In genomic region chr13:25203256-25203794, GRCh38 we compare ENCODE assay signal across 22 cellular contexts. TPM values are rescaled to one million over a fixed set of nuclear protein-coding genes. Genes with fewer than 3 reads are reported as not detected.
DNase-seq lines count a peak whose midpoint lies in the region; ATAC-seq and TF ChIP-seq lines count a peak whose summit lies in the region.
"Had no signal": no experiment of that assay in that cellular context is flagged by ENCODE, and none has a peak within 500 bp of the region (broad histone marks: within the 10 kb centered on the region; RNA-seq: fewer than 3 reads in every experiment).

No MANE protein-coding gene starts in this region.

- no peak overlapping the region for H4K8ac ChIP-seq in mesendoderm (ENCODE audit: low read depth, low read length)

- H3K27ac Mint-ChIP-seq in brain (peak overlapping the region in 4 of 5 experiments; percentile 57 to 68 (median 57)), natural killer cell (no peak overlapping the region), T-helper 17 cell (no peak overlapping the region)

- peak overlapping the region in 1 of 5 experiments; percentile 22 for H3K4me3 Mint-ChIP-seq in brain
- H3K4me3 Mint-ChIP-seq in natural killer cell: no peak overlapping the region
- H3K4me3 Mint-ChIP-seq in T-helper 17 cell: no peak overlapping the region

- H3K4me2 ChIP-seq in mesendoderm (ENCODE audit: low read length): no peak overlapping the region

- DNase-seq in HK-2 (ENCODE audit: unreplicated experiment) (peak; percentile 21), mesendoderm (peak; percentile 22), thyroid gland (peak; percentile 47 to 60), natural killer cell (no peak), T-helper 17 cell (no peak)
- DNase-seq: activated CD4-positive, alpha-beta T cell treated with anti-CD3 and anti-CD28 coated beads, Interleukin-2, amount 50 U/mL, for 48 hours; activated naive CD4-positive, alpha-beta T cell; activated T-cell treated with anti-CD3 and anti-CD28 coated beads for 4 hours; aorta; BE2C; foreskin fibroblast; left colon; MV-4-11; NCI-H2029; ovary; stimulated activated CD4-positive, alpha-beta T cell treated with anti-CD3 and anti-CD28 coated beads, Interleukin-4, amount 100 ng/mL, for 1 hour; T-helper 1 cell had no signal

- ATAC-seq in natural killer cell: no peak
- no peak for ATAC-seq in HG02884 (IDR thresholded peaks at IDR 0.05; ENCODE audit: unreplicated experiment)
- no peak for ATAC-seq in T-helper 17 cell
- ATAC-seq: left colon, Right ventricle myocardium inferior had no signal

- H3K9ac ChIP-seq in mesendoderm (ENCODE audit: low read length): no peak overlapping the region

- H2BK5ac ChIP-seq in mesendoderm (ENCODE audit: low read length): no peak overlapping the region

- WGBS in mesendoderm (ENCODE audit: extremely low coverage, insufficient coverage, low lambda C conversion rate): no CpG with 5 or more reads among the region's 15 CpGs
- 13 to 15% methylated on average over 15 of the region's 15 CpGs for WGBS in thyroid gland, 2 donors

- intact Hi-C loops in thyroid gland (cut with DNase I) (no loop called here), natural killer cell (cut with micrococcal nuclease) (no loop called here)

- H3K79me1 ChIP-seq in mesendoderm (ENCODE audit: low read length): no peaks in the 10 kb centered on the region

- no peak overlapping the region for H4K5ac ChIP-seq in mesendoderm (ENCODE audit: low read length)

- peaks cover 4% of the 10 kb centered on the region for H3K27me3 Mint-ChIP-seq in brain
- peaks cover 7 to 23% of the 10 kb centered on the region in 2 donors for H3K27me3 Mint-ChIP-seq in natural killer cell (ENCODE audit: low read depth in 2 of 2)
- peaks cover 50% of the 10 kb centered on the region for H3K27me3 Mint-ChIP-seq in T-helper 17 cell

- no peaks in the 10 kb centered on the region for H3K36me3 Mint-ChIP-seq in brain
- no peaks in the 10 kb centered on the region for H3K36me3 Mint-ChIP-seq in natural killer cell
- H3K36me3 Mint-ChIP-seq in T-helper 17 cell (ENCODE audit: low read depth): no peaks in the 10 kb centered on the region

- H3K4me3 ChIP-seq in mesendoderm (ENCODE audit: low read length) (no peak overlapping the region), thyroid gland (replicated peaks in 1 of 3) (no peak overlapping the region)
- H3K4me3 ChIP-seq: coronary artery, ovary had no signal

- TF ChIP-seq POLR2A in thyroid gland (IDR thresholded peaks at IDR 0.05): no peak

- H3K18ac ChIP-seq in mesendoderm (ENCODE audit: low read length): no peak overlapping the region

- H3K4me1 Mint-ChIP-seq in brain: peaks cover 20% of the 10 kb centered on the region
- no peaks in the 10 kb centered on the region for H3K4me1 Mint-ChIP-seq in natural killer cell
- H3K4me1 Mint-ChIP-seq in T-helper 17 cell: peaks cover 2% of the 10 kb centered on the region

- no peak overlapping the region for H3K23ac ChIP-seq in mesendoderm (ENCODE audit: low read length)

- H3K4ac ChIP-seq in mesendoderm (ENCODE audit: low read depth, low read length): no peak overlapping the region

- H3K9me3 Mint-ChIP-seq in brain (peaks cover 0 to 6% (median 0%) of the 10 kb centered on the region in 5 experiments), natural killer cell (no peaks in the 10 kb centered on the region)

- peak overlapping the region; percentile 10 for H3K56ac ChIP-seq in mesendoderm (ENCODE audit: low read length)

- no peak overlapping the region for H2BK15ac ChIP-seq in mesendoderm (replicated peaks; ENCODE audit: low read depth)

- no peak overlapping the region for H3K27ac ChIP-seq in mesendoderm (ENCODE audit: low read depth, low read length)
- H3K27ac ChIP-seq in thyroid gland: no peak overlapping the region
- H3K27ac ChIP-seq: coronary artery, ovary had no signal

- H3K36me3 ChIP-seq in mesendoderm (ENCODE audit: control insufficient read depth, insufficient read depth, low read length): no peaks in the 10 kb centered on the region
- H3K36me3 ChIP-seq in thyroid gland: no peaks in the 10 kb centered on the region
- H3K36me3 ChIP-seq: BE2C, ovary had no signal

- H3K27me3 ChIP-seq in mesendoderm (ENCODE audit: insufficient read depth, low read length, poor library complexity) (no peaks in the 10 kb centered on the region), thyroid gland (no peaks in the 10 kb centered on the region)
- H3K27me3 ChIP-seq: BE2C, ovary had no signal

- no peak for TF ChIP-seq CTCF in brain (conservative IDR thresholded peaks at IDR 0.05)
- TF ChIP-seq CTCF in thyroid gland (IDR thresholded peaks at IDR 0.05): no peak
- TF ChIP-seq CTCF in natural killer cell (IDR thresholded peaks at IDR 0.05): no peak

- no peaks in the 10 kb centered on the region for H3K79me2 ChIP-seq in mesendoderm (ENCODE audit: control insufficient read depth, insufficient read depth, low read length)

- H2BK120ac ChIP-seq in mesendoderm (ENCODE audit: low read depth, low read length): no peak overlapping the region

- H3K9me3 ChIP-seq in thyroid gland (no peaks in the 10 kb centered on the region), T-helper 17 cell (ENCODE audit: control insufficient read depth, low read length, poor library complexity, severe bottlenecking) (no peaks in the 10 kb centered on the region)
- H3K9me3 ChIP-seq: BE2C, ovary had no signal

- H3K4me1 ChIP-seq in mesendoderm (ENCODE audit: control insufficient read depth, low read depth, low read length) (no peaks in the 10 kb centered on the region), thyroid gland (peaks cover 3 to 6% of the 10 kb centered on the region in 2 donors)
- H3K4me1 ChIP-seq: BE2C had no signal

- no peak overlapping the region for H2AK5ac ChIP-seq in mesendoderm (ENCODE audit: low read length)

RNA-seq across cellular contexts. Expression of gene AMER2, which starts 31.2 kb away (rescaled TPM):
- 18.8 TPM for polyA plus RNA-seq in brain (ENCODE audit: insufficient read depth, low read depth, low replicate concordance)
- 0.10 TPM for polyA plus RNA-seq in mesendoderm (2013, experiment 1 of 2)
- 0.10 TPM for polyA plus RNA-seq in mesendoderm (2013, experiment 2 of 2)
- under 1 TPM in 2 of 4 donors, not detected in 2; under 0.01 TPM for total RNA-seq in thyroid gland
- not detected for total RNA-seq in natural killer cell
- not detected for total RNA-seq in T-helper 17 cell
- total RNA-seq: aorta, NCI-H460, Right ventricle myocardium inferior had no signal

Comparison
In these comparisons a context has a peak if more than half of its experiments do, and no peak if none do; other contexts are left out.
1. DNase-seq: peak in HK-2 (single experiment), mesendoderm (single experiment) and thyroid gland (2 of 2); none in natural killer cell (single experiment) and T-helper 17 cell (0 of 3).
2. H3K27ac Mint-ChIP-seq: peak in brain (4 of 5); none in natural killer cell (0 of 2) and T-helper 17 cell (single experiment).